In genomic region chr13:102203718-102204117, GRCh38 we compare ENCODE assay signal across 28 cellular contexts.
"Had no signal": no experiment of that assay in that cellular context is flagged by ENCODE, and none has a peak within 500 bp of the region (broad histone marks: within the 10 kb centered on the region; RNA-seq: fewer than 3 reads in every experiment).

No MANE protein-coding gene starts in this region.

- H3K27ac ChIP-seq: colonic mucosa, epithelial cell of prostate, gastrocnemius medialis, hepatocyte, neutrophil, prostate gland, right atrium auricular region, tibial artery had no signal

- ATAC-seq: esophagus mucosa; gastrocnemius medialis; left lobe of liver; mucosa of descending colon; natural killer cell treated with Interleukin-12 subunit alpha and Interleukin-12 subunit beta and Interleukin-15 and Interleukin-18, amount 100 ng/mL, for 72 hours; sciatic nerve; stimulated activated naive CD8-positive, alpha-beta T cell treated with anti-CD3 and anti-CD28 coated beads, Interleukin-15, amount 100 ng/mL, for 72 hours had no signal

- H3K9me3 ChIP-seq: colonic mucosa, gastrocnemius medialis, mucosa of descending colon, neutrophil, prostate gland, right atrium auricular region, tibial artery had no signal

- DNase-seq: colonic mucosa; effector CD8-positive, alpha-beta T cell; endodermal cell; foreskin fibroblast; gastrocnemius medialis; head of caudate nucleus; kidney; mesenchymal stem cell; mucosa of descending colon; naive B cell; stimulated activated CD4-positive, alpha-beta T cell treated with anti-CD3 and anti-CD28 coated beads, Interleukin-12 subunit alpha, Interleukin-12 subunit beta, amount 100 ng/mL, for 4 hours; stimulated activated CD4-positive, alpha-beta T cell treated with anti-CD3 and anti-CD28 coated beads, Interleukin-1b, Interleukin-23, amount 100 ng/mL, for 48 hours; stimulated activated CD4-positive, alpha-beta T cell treated with anti-CD3 and anti-CD28 coated beads, Interleukin-4, amount 100 ng/mL, for 1 hour; stimulated activated CD8-positive, alpha-beta memory T cell treated with anti-CD3 and anti-CD28 coated beads, Interleukin-4, amount 100 ng/mL, for 48 hours; stimulated activated naive CD4-positive, alpha-beta T cell; stimulated activated naive CD8-positive, alpha-beta T cell treated with anti-CD3 and anti-CD28 coated beads, Interleukin-15, amount 100 ng/mL, for 72 hours; tibial artery had no signal

- H3K27me3 ChIP-seq: colonic mucosa, gastrocnemius medialis, hepatocyte, neutrophil, right atrium auricular region, tibial artery had no signal

- H3K4me3 ChIP-seq: colonic mucosa, gastrocnemius medialis, hepatocyte, lung, mucosa of descending colon, prostate gland, right atrium auricular region, smooth muscle cell, tibial artery had no signal

- FAIRE-seq: kidney had no signal

- H3K36me3 ChIP-seq: colonic mucosa, gastrocnemius medialis, neutrophil, prostate gland, right atrium auricular region, tibial artery had no signal

- H3K4me1 ChIP-seq: colonic mucosa, gastrocnemius medialis, prostate gland, right atrium auricular region, tibial artery had no signal
